In genomic region chr7:115146148-115146547, GRCh38 we compare ENCODE assay signal across 16 cellular contexts.
DNase-seq lines count a peak whose midpoint lies in the region; ATAC-seq and TF ChIP-seq lines count a peak whose summit lies in the region.
"Had no signal": no experiment of that assay in that cellular context is flagged by ENCODE, and none has a peak within 500 bp of the region (broad histone marks: within the 10 kb centered on the region; RNA-seq: fewer than 3 reads in every experiment).

No MANE protein-coding gene starts in this region.

- H4K12ac ChIP-seq in trophoblast cell (ENCODE audit: low read depth, low read length) = no peak overlapping the region

- H3K4ac ChIP-seq in trophoblast cell (ENCODE audit: low read depth, low read length) = no peak overlapping the region

- peak; percentile 91 for DNase-seq in DMS53 treated with DMSO at 0.1 percent for 48 hours (lab: John Stamatoyannopoulos, UW; ENCODE audit: unreplicated experiment)
- DNase-seq in PC-3 = peak; percentile 95
- DNase-seq in trophoblast cell = peak; percentile 88 to 99
- DNase-seq in G401 (ENCODE audit: low spot score) = no peak
- DNase-seq in activated effector memory CD4-positive, alpha-beta T cell treated with Interleukin-2 at 50 U/mL for 16 hours = no peak
- no peak for DNase-seq in occipital lobe (lab: John Stamatoyannopoulos, UW)
- DNase-seq in NCI-H146 treated with DMSO at 0.1 percent for 48 hours (lab: John Stamatoyannopoulos, UW; ENCODE audit: unreplicated experiment) = no peak
- DNase-seq: activated CD4-positive, alpha-beta T cell treated with anti-CD3 and anti-CD28 coated beads, Interleukin-2, amount 10 ng/mL, durations not matched to agents 7 days and 5 days; COR-L47; erythroblast; NCI-H2107; Peyer's patch; uterus had no signal

- H2BK5ac ChIP-seq in trophoblast cell (ENCODE audit: low read depth, low read length, poor library complexity) = no peak overlapping the region

- H3K27ac ChIP-seq in PC-3 (ENCODE audit: low read length) (peak overlapping the region; percentile 82), trophoblast cell (ENCODE audit: low read depth, low read length) (no peak overlapping the region)
- H3K27ac ChIP-seq: neural progenitor cell, Peyer's patch, uterus had no signal

- no peak overlapping the region for H4K8ac ChIP-seq in trophoblast cell (ENCODE audit: low read depth, low read length)

- H3K9ac ChIP-seq in PC-3 (ENCODE audit: low read length) (peak overlapping the region; percentile 27; the same call in 1 of the 2 replicates), trophoblast cell (ENCODE audit: low read length) (no peak overlapping the region)
- H3K9ac ChIP-seq: neural progenitor cell had no signal

- no peak overlapping the region for H4K91ac ChIP-seq in trophoblast cell (ENCODE audit: low read depth, low read length)

- POLR2A ChIA-PET in PC-3 (lab: Charles Lee; ENCODE audit: unreplicated experiment) = no interaction called here

- H3K4me2 ChIP-seq in PC-3 (ENCODE audit: low read length) (peak overlapping the region; percentile 82), trophoblast cell (ENCODE audit: low read length) (no peak overlapping the region)
- H3K4me2 ChIP-seq: neural progenitor cell had no signal

- no peak overlapping the region for H2BK120ac ChIP-seq in trophoblast cell (ENCODE audit: insufficient read depth, low read length, poor library complexity)

- H3K27me3 ChIP-seq in PC-3 (ENCODE audit: low read length) (no peaks in the 10 kb centered on the region), trophoblast cell (ENCODE audit: insufficient read depth, low read length) (no peaks in the 10 kb centered on the region)
- H3K27me3 ChIP-seq: neural progenitor cell, Peyer's patch, uterus had no signal

- no peak overlapping the region for H3K23ac ChIP-seq in trophoblast cell (ENCODE audit: low read length)

- H2AFZ ChIP-seq in PC-3 (ENCODE audit: low read length) (no peak overlapping the region), trophoblast cell (ENCODE audit: insufficient read depth, low read length, poor library complexity) (no peak overlapping the region)
- H2AFZ ChIP-seq: neural progenitor cell had no signal

- peaks cover 5% of the 10 kb centered on the region for H3F3A ChIP-seq in PC-3 (ENCODE audit: low read length, unreplicated experiment)

- no peaks in the 10 kb centered on the region for H3K9me3 ChIP-seq in PC-3 (ENCODE audit: low read length)
- H3K9me3 ChIP-seq in trophoblast cell (ENCODE audit: insufficient read depth, low read depth, low read length) = no peaks in the 10 kb centered on the region
- H3K9me3 ChIP-seq: Peyer's patch, uterus had no signal

- BruUV-seq in PC-3 (replicated peaks; lab: Mats Ljungman, UMichigan) = no TSS peak

- H3K14ac ChIP-seq in trophoblast cell (ENCODE audit: low read length) = no peak overlapping the region

- CTCF ChIA-PET in PC-3 (lab: Charles Lee) = no interaction called here

- ATAC-seq in PC-3 (peak; percentile 87), esophagus mucosa (peak; percentile 76)

- no peak overlapping the region for H2BK12ac ChIP-seq in trophoblast cell (ENCODE audit: low read length)

- no peaks in the 10 kb centered on the region for H4K20me1 ChIP-seq in PC-3 (ENCODE audit: low read length)

- H3K4me1 ChIP-seq in PC-3 (ENCODE audit: insufficient read depth, low read length) (peaks cover 23% of the 10 kb centered on the region), trophoblast cell (ENCODE audit: control insufficient read depth in 1 of 2, insufficient read depth in 2 of 2, low read length in 2 of 2) (no peaks in the 10 kb centered on the region)
- H3K4me1 ChIP-seq: neural progenitor cell, Peyer's patch, uterus had no signal

- H3K9me2 ChIP-seq in PC-3 (replicated peaks; ENCODE audit: low read length) = no peaks in the 10 kb centered on the region

- no peak overlapping the region for H2AK5ac ChIP-seq in trophoblast cell (ENCODE audit: low read length)

- H3K4me3 ChIP-seq in PC-3 (ENCODE audit: low read length) = peak overlapping the region; percentile 51
- no peak overlapping the region for H3K4me3 ChIP-seq in trophoblast cell (ENCODE audit: low read depth, low read length)
- H3K4me3 ChIP-seq: GM12878, neural progenitor cell, Peyer's patch, uterus had no signal

- no peaks in the 10 kb centered on the region for H3K79me1 ChIP-seq in trophoblast cell (ENCODE audit: low read length)

- H3K79me2 ChIP-seq in PC-3 (ENCODE audit: low read length) (no peaks in the 10 kb centered on the region), trophoblast cell (ENCODE audit: control insufficient read depth, insufficient read depth, low read length, poor library complexity) (no peaks in the 10 kb centered on the region)

- intact Hi-C loops in PC-3 (cut with micrococcal nuclease) = loop anchor here (5.0 kb wide), 1 partner anchor 59 kb away; no protein-coding TSS in a partner anchor

- H3K18ac ChIP-seq in trophoblast cell (ENCODE audit: low read length) = no peak overlapping the region

- no peaks in the 10 kb centered on the region for H3K36me3 ChIP-seq in PC-3 (ENCODE audit: low read depth, low read length)
- H3K36me3 ChIP-seq in trophoblast cell (ENCODE audit: control insufficient read depth in 1 of 2, insufficient read depth in 2 of 2, low read length in 2 of 2) = no peaks in the 10 kb centered on the region
- H3K36me3 ChIP-seq: neural progenitor cell, Peyer's patch, uterus had no signal

- no CpG with 5 or more reads among the region's 3 CpGs for WGBS in trophoblast cell (ENCODE audit: extremely low coverage, insufficient coverage, insufficient read length)

- in situ Hi-C loops in G401 (cut with HindIII; ENCODE audit: low sequenced_read_pairs) = no loop called here

- no peak for TF ChIP-seq CTCF in PC-3 (conservative IDR thresholded peaks at IDR 0.05; ENCODE audit: low read depth, low read length)

Comparison
In these comparisons a context has a peak if more than half of its experiments do, and no peak if none do; other contexts are left out.
1. DNase-seq: peak in DMS53 treated with DMSO at 0.1 percent for 48 hours (single experiment), PC-3 (single experiment) and trophoblast cell (2 of 2); none in G401 (single experiment), activated effector memory CD4-positive, alpha-beta T cell treated with Interleukin-2 at 50 U/mL for 16 hours (single experiment), occipital lobe (single experiment) and NCI-H146 treated with DMSO at 0.1 percent for 48 hours (single experiment).